Comparison of ENCODE assay signal across 1 cellular context in the genomic region with DNA sequence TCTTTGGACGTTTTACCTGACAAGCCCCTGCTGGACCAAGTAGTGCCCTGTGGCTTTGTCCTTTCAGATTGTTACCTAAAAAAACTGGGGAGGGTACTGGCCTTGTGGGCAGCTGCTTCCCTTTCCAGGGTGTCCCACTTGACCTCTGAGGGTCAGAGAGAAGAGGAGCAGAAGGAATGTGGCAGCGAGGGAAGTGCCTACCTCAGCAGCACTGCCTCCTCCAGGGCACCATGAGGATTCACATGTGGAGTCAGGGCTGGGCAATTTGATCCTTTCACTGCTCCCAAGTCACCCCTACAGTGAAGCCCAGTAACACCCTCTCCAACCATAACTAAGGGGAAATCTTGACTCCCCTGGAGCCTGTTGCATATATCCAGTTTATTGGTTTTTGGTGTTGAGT.
TF ChIP-seq lines count a peak whose summit lies in the region.

No MANE protein-coding gene starts in this region.

TF ChIP-seq in HEK293T, 16 proteins besides CTCF, POLR2A, EP300 and RAD21:
- TF ChIP-seq, protein P1, sequence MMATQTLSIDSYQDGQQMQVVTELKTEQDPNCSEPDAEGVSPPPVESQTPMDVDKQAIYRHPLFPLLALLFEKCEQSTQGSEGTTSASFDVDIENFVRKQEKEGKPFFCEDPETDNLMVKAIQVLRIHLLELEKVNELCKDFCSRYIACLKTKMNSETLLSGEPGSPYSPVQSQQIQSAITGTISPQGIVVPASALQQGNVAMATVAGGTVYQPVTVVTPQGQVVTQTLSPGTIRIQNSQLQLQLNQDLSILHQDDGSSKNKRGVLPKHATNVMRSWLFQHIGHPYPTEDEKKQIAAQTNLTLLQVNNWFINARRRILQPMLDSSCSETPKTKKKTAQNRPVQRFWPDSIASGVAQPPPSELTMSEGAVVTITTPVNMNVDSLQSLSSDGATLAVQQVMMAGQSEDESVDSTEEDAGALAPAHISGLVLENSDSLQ (IDR thresholded peaks at IDR 0.05) = no peak
- no peak for TF ChIP-seq BHLHE40 (IDR thresholded peaks at IDR 0.05; ENCODE audit: borderline replicate concordance)
- no peak for TF ChIP-seq SUZ12 (IDR thresholded peaks at IDR 0.05)
- TF ChIP-seq NFRKB (IDR thresholded peaks at IDR 0.05) = no peak
- TF ChIP-seq ZNF384 (IDR thresholded peaks at IDR 0.05) = no peak
- TF ChIP-seq FOXM1 (IDR thresholded peaks at IDR 0.05; ENCODE audit: borderline replicate concordance) = no peak
- no peak for TF ChIP-seq TARDBP (IDR thresholded peaks at IDR 0.05)
- TF ChIP-seq ARNT (IDR thresholded peaks at IDR 0.05) = no peak
- TF ChIP-seq SP1 (IDR thresholded peaks at IDR 0.05) = no peak
- TF ChIP-seq FOXA1 (IDR thresholded peaks at IDR 0.05) = no peak
- no peak for TF ChIP-seq FOXK2 (IDR thresholded peaks at IDR 0.05)
- TF ChIP-seq ELF4 (IDR thresholded peaks at IDR 0.05) = no peak
- TF ChIP-seq CTBP1 (IDR thresholded peaks at IDR 0.05; ENCODE audit: borderline replicate concordance) = no peak
- TF ChIP-seq L3MBTL2 (conservative IDR thresholded peaks at IDR 0.05) = no peak
- TF ChIP-seq LEF1 (IDR thresholded peaks at IDR 0.05; ENCODE audit: borderline replicate concordance) = no peak
- no peak for TF ChIP-seq HDGF (IDR thresholded peaks at IDR 0.05; ENCODE audit: borderline replicate concordance)
TF ChIP-seq in HEK293T: peak in this region for 0.
